Comparison of ENCODE assay signal across 15 cellular contexts in genomic region chr4:7737752-7738457, GRCh38.
"Had no signal": no experiment of that assay in that cellular context is flagged by ENCODE, and none has a peak within 500 bp of the region (broad histone marks: within the 10 kb centered on the region; RNA-seq: fewer than 3 reads in every experiment).

No MANE protein-coding gene starts in this region.

- H3K27me3 ChIP-seq: esophagus muscularis mucosa, gastrocnemius medialis, sigmoid colon had no signal

- H3K27me3 Mint-ChIP-seq: naive thymus-derived CD8-positive, alpha-beta T cell had no signal

- H3K4me3 Mint-ChIP-seq: naive thymus-derived CD8-positive, alpha-beta T cell had no signal

- H3K27ac ChIP-seq: epithelial cell of prostate, esophagus muscularis mucosa, gastrocnemius medialis, sigmoid colon, skin epidermis, stomach, thoracic aorta, transverse colon had no signal

- H3K4me1 ChIP-seq: gastrocnemius medialis, stomach, transverse colon had no signal

- H3K9me3 Mint-ChIP-seq: naive thymus-derived CD8-positive, alpha-beta T cell had no signal

- H3K9me3 ChIP-seq: gastrocnemius medialis, mucosa of descending colon, sigmoid colon, thoracic aorta, transverse colon had no signal

- H3K4me1 Mint-ChIP-seq: naive thymus-derived CD8-positive, alpha-beta T cell had no signal

- H3K4me3 ChIP-seq: esophagus muscularis mucosa, gastrocnemius medialis, mucosa of descending colon, sigmoid colon, skin epidermis, stomach, thoracic aorta, transverse colon had no signal

- ATAC-seq: gastrocnemius medialis, mucosa of descending colon had no signal

- H3K36me3 Mint-ChIP-seq: naive thymus-derived CD8-positive, alpha-beta T cell had no signal

- H3K36me3 ChIP-seq: gastrocnemius medialis, thoracic aorta, transverse colon had no signal

- DNase-seq: effector memory CD4-positive, alpha-beta T cell; gastrocnemius medialis; islet precursor cell; mammary epithelial cell; sigmoid colon; stimulated activated CD4-positive, alpha-beta T cell treated with anti-CD3 and anti-CD28 coated beads, Interleukin-12 subunit alpha, Interleukin-12 subunit beta, amount 100 ng/mL, for 4 hours; stomach; substantia nigra; transverse colon had no signal
